ENCODE assay signal across 18 cellular contexts in the genomic region with DNA sequence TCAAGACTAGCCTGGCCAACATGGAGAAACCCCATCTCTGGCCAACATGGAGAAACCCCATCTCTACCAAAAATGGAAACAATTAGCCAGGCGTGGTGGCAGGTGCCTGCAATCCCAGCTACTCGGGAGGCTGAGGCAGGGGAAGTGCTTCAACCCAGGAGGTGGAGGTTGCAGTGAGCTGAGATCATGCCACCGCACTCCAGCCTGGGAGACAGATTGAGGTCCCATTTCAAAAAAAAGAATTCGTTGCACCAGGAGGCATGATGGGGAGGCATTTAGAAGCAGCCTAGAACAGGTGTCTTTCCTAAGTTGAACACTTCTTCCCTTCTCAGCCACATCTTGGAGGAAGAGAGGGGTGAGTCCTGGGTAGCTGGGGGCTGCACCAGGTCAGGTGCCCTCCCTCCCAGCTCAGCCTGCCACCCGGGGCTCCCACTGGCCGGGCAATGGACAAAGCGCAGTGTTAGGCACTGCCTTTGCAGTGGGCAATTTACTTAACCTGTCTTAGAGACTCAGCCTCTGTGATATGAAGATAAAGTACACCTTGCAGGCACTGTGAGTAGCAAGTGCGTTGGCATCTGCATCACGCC.
A peak's percentile ranks its signal among the peaks of the same experiment; 100 is the strongest.
DNase-seq lines count a peak whose midpoint lies in the region; ATAC-seq, FAIRE-seq and TF ChIP-seq lines count a peak whose summit lies in the region.
"Had no signal": no experiment of that assay in that cellular context is flagged by ENCODE, and none has a peak within 500 bp of the region (broad histone marks: within the 10 kb centered on the region; RNA-seq: fewer than 3 reads in every experiment).

No MANE protein-coding gene starts in this region.

- H3K27me3 Mint-ChIP-seq in stimulated activated naive CD8-positive, alpha-beta T cell treated with anti-CD3 and anti-CD28 coated beads, Interleukin-15, amount 100 ng/mL, for 72 hours, result no peaks in the 10 kb centered on the region

- CTCF ChIA-PET in endothelial cell of umbilical vein (lab: Charles Lee), result no interaction called here

- intact Hi-C loops in endothelial cell of umbilical vein (cut with micrococcal nuclease) (no loop called here), esophagus muscularis mucosa (cut with DNase I) (no loop called here), aorta (cut with DNase I) (no loop called here)

- no peaks in the 10 kb centered on the region for H3K4me1 Mint-ChIP-seq in stimulated activated naive CD8-positive, alpha-beta T cell treated with anti-CD3 and anti-CD28 coated beads, Interleukin-15, amount 100 ng/mL, for 72 hours
- H3K4me1 Mint-ChIP-seq: CD4-positive, alpha-beta memory T cell had no signal

- no peak overlapping the region for H2BK5ac ChIP-seq in neuronal stem cell (ENCODE audit: low read length)

- peak overlapping the region; percentile 55 for H3K18ac ChIP-seq in neuronal stem cell (ENCODE audit: low read length)

- POLR2A ChIA-PET in endothelial cell of umbilical vein (lab: Charles Lee), result no interaction called here

- dilution Hi-C loops in endothelial cell of umbilical vein (cut with MboI; ENCODE audit: extremely low pct_ligation_motif_present, low sequenced_read_pairs), result no loop called here

- WGBS in esophagus muscularis mucosa, result 98% methylated on average over 9 of the region's 9 CpGs
- WGBS in neuronal stem cell (ENCODE audit: extremely low coverage in 2 of 2, insufficient read length in 2 of 2, insufficient replicate concordance in 1 of 2), 2 donors, result no CpG with 5 or more reads among the region's 9 CpGs
- 96% methylated on average over 9 of the region's 9 CpGs for WGBS in aorta, 2 donors

- no peak overlapping the region for H3K9ac ChIP-seq in endothelial cell of umbilical vein (replicated peaks; ENCODE audit: extremely low read depth, insufficient read depth, low read length)
- no peak overlapping the region for H3K9ac ChIP-seq in neuronal stem cell (ENCODE audit: low read depth, low read length, poor library complexity)

- H2BK12ac ChIP-seq in neuronal stem cell (ENCODE audit: low read length), result no peak overlapping the region

- TF ChIP-seq EP300 in esophagus muscularis mucosa (IDR thresholded peaks at IDR 0.05), result no peak

- peaks cover 0 to 12% of the 10 kb centered on the region in 2 donors for H3K9me3 Mint-ChIP-seq in stimulated activated naive CD8-positive, alpha-beta T cell treated with anti-CD3 and anti-CD28 coated beads, Interleukin-15, amount 100 ng/mL, for 72 hours

- H3K4me3 ChIP-seq in endothelial cell of umbilical vein (replicated peaks in 1 of 3; ENCODE audit: insufficient read depth in 1 of 3, low read depth in 1 of 3, low read length in 3 of 3) (no peak overlapping the region), esophagus muscularis mucosa (no peak overlapping the region), neuronal stem cell (ENCODE audit: low read length in 2 of 2) (no peak overlapping the region), aorta (ENCODE audit: low read length in 2 of 2) (no peak overlapping the region)
- H3K4me3 ChIP-seq: GM23338 had no signal

- TF ChIP-seq POLR2A in endothelial cell of umbilical vein (IDR thresholded peaks at IDR 0.05; ENCODE audit: low read depth, low read length) (no peak), esophagus muscularis mucosa (IDR thresholded peaks at IDR 0.05; ENCODE audit: low read depth) (no peak)

- H3K4me1 ChIP-seq in endothelial cell of umbilical vein (ENCODE audit: control insufficient read depth, extremely low read depth, insufficient read depth, low read length) (no peaks in the 10 kb centered on the region), esophagus muscularis mucosa (no peaks in the 10 kb centered on the region), neuronal stem cell (ENCODE audit: control insufficient read depth in 2 of 2, insufficient read depth in 1 of 2, low read depth in 1 of 2, low read length in 2 of 2) (no peaks in the 10 kb centered on the region), aorta (ENCODE audit: control insufficient read depth in 1 of 2, insufficient read depth in 2 of 2, low read length in 2 of 2) (no peaks in the 10 kb centered on the region)

- H4K20me1 ChIP-seq in endothelial cell of umbilical vein (replicated peaks; ENCODE audit: control insufficient read depth, extremely low read depth, insufficient read depth, low read length), result no peaks in the 10 kb centered on the region

- no peak overlapping the region for H3K4me3 Mint-ChIP-seq in stimulated activated naive CD8-positive, alpha-beta T cell treated with anti-CD3 and anti-CD28 coated beads, Interleukin-15, amount 100 ng/mL, for 72 hours
- H3K4me3 Mint-ChIP-seq: CD4-positive, alpha-beta memory T cell; GM23338; H9 had no signal

- H3K9me1 ChIP-seq in endothelial cell of umbilical vein (replicated peaks; ENCODE audit: control insufficient read depth, extremely low read depth, insufficient read depth, low read length), result no peaks in the 10 kb centered on the region

- H3K23ac ChIP-seq in neuronal stem cell (ENCODE audit: low read depth, low read length, poor library complexity), result no peak overlapping the region

- no peaks in the 10 kb centered on the region for H3K36me3 ChIP-seq in endothelial cell of umbilical vein (ENCODE audit: control insufficient read depth in 2 of 2, extremely low read depth in 1 of 2, insufficient read depth in 2 of 2, low read length in 2 of 2)
- H3K36me3 ChIP-seq in esophagus muscularis mucosa, result no peaks in the 10 kb centered on the region
- H3K36me3 ChIP-seq in neuronal stem cell (replicated peaks in 1 of 2; ENCODE audit: control insufficient read depth in 2 of 2, insufficient read depth in 2 of 2, low read length in 2 of 2), result no peaks in the 10 kb centered on the region
- no peaks in the 10 kb centered on the region for H3K36me3 ChIP-seq in aorta (ENCODE audit: control insufficient read depth in 1 of 2, insufficient read depth in 2 of 2, low read length in 1 of 2)

- H3K79me2 ChIP-seq in endothelial cell of umbilical vein (ENCODE audit: control insufficient read depth, insufficient read depth, low read length), result no peaks in the 10 kb centered on the region

- H4K91ac ChIP-seq in neuronal stem cell (ENCODE audit: low read depth, low read length, poor library complexity), result no peak overlapping the region

- DNase-seq in endothelial cell of umbilical vein (ENCODE audit: low read depth, low spot score) (no peak), esophagus muscularis mucosa (ENCODE audit: extremely low spot score) (peak; percentile 72), neuronal stem cell (ENCODE audit: low spot score) (no peak), SIG-M5 treated with dmso at 0.1 percent for 504 hours (lab: John Stamatoyannopoulos, UW; ENCODE audit: unreplicated experiment) (no peak), aorta (no peak)
- DNase-seq in stimulated activated naive CD8-positive, alpha-beta T cell treated with anti-CD3 and anti-CD28 coated beads, Interleukin-15, amount 100 ng/mL, for 72 hours, result no peak
- DNase-seq: C1 segment of cervical spinal cord; Calu3; CD4-positive, alpha-beta memory T cell; COR-L47; DMS53; DMS79 treated with DMSO at 0.1 percent for 48 hours; GF-D8; H9 had no signal

- no peak overlapping the region for H3K14ac ChIP-seq in neuronal stem cell (ENCODE audit: low read length)

- no peak overlapping the region for H2AK5ac ChIP-seq in neuronal stem cell (ENCODE audit: low read depth, low read length)

- TF ChIP-seq CTCF in endothelial cell of umbilical vein (IDR thresholded peaks at IDR 0.05; ENCODE audit: extremely low read depth in 1 of 2, insufficient read depth in 1 of 2, low read depth in 1 of 2, low read length in 2 of 2) (no peak), esophagus muscularis mucosa (IDR thresholded peaks at IDR 0.05) (no peak)

- no peak overlapping the region for H2BK120ac ChIP-seq in neuronal stem cell (ENCODE audit: low read depth, low read length)

- H3K4ac ChIP-seq in neuronal stem cell (ENCODE audit: low read length), result no peak overlapping the region

- peak; percentile 70 for FAIRE-seq in endothelial cell of umbilical vein (lab: Jason Lieb, UNC)
- FAIRE-seq: GM12891, GM18507 had no signal

- peaks cover 4 to 6% of the 10 kb centered on the region in 2 experiments for H3K27me3 ChIP-seq in endothelial cell of umbilical vein (ENCODE audit: control insufficient read depth in 2 of 2, insufficient read depth in 2 of 2, low read length in 2 of 2)
- no peaks in the 10 kb centered on the region for H3K27me3 ChIP-seq in esophagus muscularis mucosa
- H3K27me3 ChIP-seq in neuronal stem cell (ENCODE audit: control insufficient read depth in 3 of 3, insufficient read depth in 3 of 3, low read depth in 1 of 3, low read length in 3 of 3), result no peaks in the 10 kb centered on the region
- no peaks in the 10 kb centered on the region for H3K27me3 ChIP-seq in aorta (ENCODE audit: control insufficient read depth in 1 of 2, insufficient read depth in 2 of 2, low read length in 1 of 2)

- no peak overlapping the region for H3K4me2 ChIP-seq in endothelial cell of umbilical vein (ENCODE audit: insufficient read depth, low read length)
- no peak overlapping the region for H3K4me2 ChIP-seq in neuronal stem cell (ENCODE audit: insufficient read depth, low read length, poor library complexity, severe bottlenecking)
- H3K4me2 ChIP-seq: GM23338 had no signal

- no peak overlapping the region for H2BK15ac ChIP-seq in neuronal stem cell (ENCODE audit: low read length)

- H3K9me3 ChIP-seq in endothelial cell of umbilical vein (replicated peaks; ENCODE audit: control insufficient read depth, insufficient read depth, low read length) (peaks cover 2% of the 10 kb centered on the region), esophagus muscularis mucosa (peaks cover 0 to 8% (median 5%) of the 10 kb centered on the region in 4 donors), neuronal stem cell (replicated peaks in 1 of 2; ENCODE audit: control insufficient read depth in 2 of 2, insufficient read depth in 1 of 2, low read depth in 1 of 2, low read length in 2 of 2) (peaks cover 3 to 10% of the 10 kb centered on the region in 2 donors), aorta (ENCODE audit: control insufficient read depth, low read length) (no peaks in the 10 kb centered on the region)

- no peak overlapping the region for H4K8ac ChIP-seq in neuronal stem cell (ENCODE audit: low read depth, low read length)

- H2AFZ ChIP-seq in endothelial cell of umbilical vein (ENCODE audit: low read depth, low read length) (no peak overlapping the region), neuronal stem cell (ENCODE audit: low read length) (no peak overlapping the region)
- H2AFZ ChIP-seq: GM23338 had no signal

- no peak overlapping the region for H3K27ac ChIP-seq in endothelial cell of umbilical vein (ENCODE audit: insufficient read depth, low read depth, low read length)
- H3K27ac ChIP-seq in esophagus muscularis mucosa (replicated peaks in 1 of 4), result no peak overlapping the region
- H3K27ac ChIP-seq in neuronal stem cell (replicated peaks; ENCODE audit: low read length), result no peak overlapping the region
- no peak overlapping the region for H3K27ac ChIP-seq in aorta (ENCODE audit: low read depth in 1 of 2, low read length in 2 of 2)

- no TSS peak for BruUV-seq in endothelial cell of umbilical vein (replicated peaks; lab: Mats Ljungman, UMichigan)

- no peak overlapping the region for H3K27ac Mint-ChIP-seq in stimulated activated naive CD8-positive, alpha-beta T cell treated with anti-CD3 and anti-CD28 coated beads, Interleukin-15, amount 100 ng/mL, for 72 hours
- H3K27ac Mint-ChIP-seq: CD4-positive, alpha-beta memory T cell; GM23338; H9 had no signal

- no peak for ATAC-seq in aorta (ENCODE audit: low FRiP score)
- ATAC-seq in stimulated activated naive CD8-positive, alpha-beta T cell treated with anti-CD3 and anti-CD28 coated beads, Interleukin-15, amount 100 ng/mL, for 72 hours, result no peak
- ATAC-seq: GM23338, HCT116 had no signal

- H3K79me1 ChIP-seq in neuronal stem cell (ENCODE audit: low read depth, low read length), result no peaks in the 10 kb centered on the region
